In the genomic region with DNA sequence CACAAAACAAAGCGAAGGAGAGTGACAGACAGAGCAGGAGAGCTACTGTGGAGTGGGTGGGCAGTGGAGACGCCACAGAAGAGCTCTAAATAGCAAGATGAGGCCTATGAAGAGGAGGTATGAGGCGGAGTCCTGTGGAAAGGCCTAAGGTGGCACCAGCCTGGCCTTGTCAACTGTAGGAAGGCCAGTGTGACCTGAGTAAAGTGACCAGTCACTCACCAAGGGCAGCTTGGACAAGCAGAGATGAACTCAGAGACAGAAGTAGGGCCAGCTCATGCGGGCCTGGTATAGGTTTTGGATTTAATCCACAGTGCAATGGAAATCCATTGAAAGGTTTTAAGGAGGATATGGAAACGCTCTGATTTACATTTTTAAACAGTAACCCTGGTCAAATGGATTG, we compare ENCODE assay signal across 7 cellular contexts. TPM values are rescaled to one million over a fixed set of nuclear protein-coding genes. Genes with fewer than 3 reads are reported as not detected.
"Had no signal": no experiment of that assay in that cellular context is flagged by ENCODE, and none has a peak within 500 bp of the region (broad histone marks: within the 10 kb centered on the region; RNA-seq: fewer than 3 reads in every experiment).

No MANE protein-coding gene starts in this region.

- H2AFZ ChIP-seq: GM23248 had no signal

- H3K9ac ChIP-seq: GM23248 had no signal

- H3K4me3 Mint-ChIP-seq: H9, IgD-negative memory B cell had no signal

- H3K4me1 Mint-ChIP-seq: IgD-negative memory B cell had no signal

- H3K9me3 Mint-ChIP-seq: IgD-negative memory B cell had no signal

- H3K27ac ChIP-seq: GM23248 had no signal

- DNase-seq: GM23248, GOT3, H9, HCEC 1CT, KBM-7 had no signal

- H3K36me3 Mint-ChIP-seq: IgD-negative memory B cell had no signal

- H3K4me3 ChIP-seq: GM23248 had no signal

RNA-seq across cellular contexts. Expression of gene SH3RF2, which starts 23.8 kb away (rescaled TPM):
- total RNA-seq: GM23248 had no signal
- polyA plus RNA-seq: IgD-negative memory B cell had no signal

RNA-seq across cellular contexts. Expression of gene GRXCR2, which starts 39.8 kb away (rescaled TPM):
- total RNA-seq: GM23248, H9, HT-29 had no signal
- polyA plus RNA-seq: GM23248, IgD-negative memory B cell had no signal
